ENCODE assay signal across 6 cellular contexts in genomic region chr1:37354876-37355275, GRCh38.
"Had no signal": no experiment of that assay in that cellular context is flagged by ENCODE, and none has a peak within 500 bp of the region (broad histone marks: within the 10 kb centered on the region; RNA-seq: fewer than 3 reads in every experiment).

No MANE protein-coding gene starts in this region.

- H3K27ac Mint-ChIP-seq: IgD-negative memory B cell had no signal

- ATAC-seq: HepG2, K562 had no signal

- H3K4me3 ChIP-seq: K562 had no signal

- H3K4me3 Mint-ChIP-seq: IgD-negative memory B cell had no signal

- H3K27ac ChIP-seq: HL-60 had no signal

- H3K9me3 Mint-ChIP-seq: IgD-negative memory B cell had no signal

- DNase-seq: IMR-90, KBM-7 had no signal
